ENCODE assay signal across 10 cellular contexts in genomic region chr12:111570090-111570961, GRCh38. TPM values are rescaled to one million over a fixed set of nuclear protein-coding genes. Genes with fewer than 3 reads are reported as not detected.
DNase-seq lines count a peak whose midpoint lies in the region; ATAC-seq and TF ChIP-seq lines count a peak whose summit lies in the region.
"Had no signal": no experiment of that assay in that cellular context is flagged by ENCODE, and none has a peak within 500 bp of the region (broad histone marks: within the 10 kb centered on the region; RNA-seq: fewer than 3 reads in every experiment).

No MANE protein-coding gene starts in this region.

- DNase-seq in BJ (ENCODE audit: low read depth) (peak; percentile 50), LoVo (ENCODE audit: low spot score) (peak; percentile 79), dedifferentiated amniotic fluid mesenchymal stem cell (ENCODE audit: extremely low spot score) (peak; percentile 62), mucosa of descending colon (no peak), posterior vena cava (ENCODE audit: low spot score) (no peak), ecto neural progenitor cell (ENCODE audit: low spot score) (no peak), NCI-H1417 (lab: John Stamatoyannopoulos, UW) (no peak)
- DNase-seq: activated B cell treated with CpG ODN at 0.5 μM for 24 hours had no signal

- H3K4me3 ChIP-seq in BJ (ENCODE audit: low read depth, low read length): no peak overlapping the region
- H3K4me3 ChIP-seq in mucosa of descending colon: no peak overlapping the region
- H3K4me3 ChIP-seq: adrenal gland had no signal

- ATAC-seq in mucosa of descending colon (peak; percentile 63), HG02642 (IDR thresholded peaks at IDR 0.05; ENCODE audit: poor library complexity, unreplicated experiment) (no peak)

- H3K36me3 ChIP-seq in BJ (ENCODE audit: control insufficient read depth, insufficient read depth, low read length): no peaks in the 10 kb centered on the region
- H3K36me3 ChIP-seq in mucosa of descending colon (ENCODE audit: low read depth): no peaks in the 10 kb centered on the region
- H3K36me3 ChIP-seq: adrenal gland had no signal

- H3K4me1 ChIP-seq in mucosa of descending colon (ENCODE audit: low read depth): no peaks in the 10 kb centered on the region

- POLR2A ChIA-PET in BJ (lab: Charles Lee): no interaction called here

- no peak for TF ChIP-seq CTCF in BJ (IDR thresholded peaks at IDR 0.05; ENCODE audit: insufficient read depth, low read depth, low read length)
- no peak for TF ChIP-seq CTCF in mucosa of descending colon (IDR thresholded peaks at IDR 0.05)

- intact Hi-C loops in mucosa of descending colon (cut with DNase I, micrococcal nuclease): no loop called here
- intact Hi-C loops in posterior vena cava (cut with DNase I): no loop called here

- no peaks in the 10 kb centered on the region for H3K9me3 ChIP-seq in mucosa of descending colon
- H3K9me3 ChIP-seq: adrenal gland had no signal

- H3K27me3 ChIP-seq in BJ (ENCODE audit: control insufficient read depth, insufficient read depth, low read length): no peaks in the 10 kb centered on the region
- H3K27me3 ChIP-seq: adrenal gland had no signal

- CTCF ChIA-PET in BJ (lab: Yijun Ruan, JAX): interaction anchor here (1.2 kb wide), 1 partner anchor 25 kb away, joined by 3 read pairs; no protein-coding TSS in a partner anchor

RNA-seq across cellular contexts. Expression of gene ATXN2, which starts 28.8 kb away (rescaled TPM):
- 21.5 and 30.3 TPM in 2 replicates for polyA plus RNA-seq in BJ (2011; rRNA removed)
- polyA minus RNA-seq in BJ (2011; rRNA and poly(A)+ RNA removed): 93.5 and 95.4 TPM in 2 replicates
- 10 to 100 TPM; 49.9 to 82.5 (median 55.4) TPM for total RNA-seq in mucosa of descending colon
- total RNA-seq in posterior vena cava: 10 to 100 TPM; 57.8 to 64.4 TPM

Comparison
In these comparisons a context has a peak if more than half of its experiments do, and no peak if none do; other contexts are left out.
1. DNase-seq: peak in BJ (single experiment), LoVo (single experiment) and dedifferentiated amniotic fluid mesenchymal stem cell (single experiment); none in mucosa of descending colon (0 of 3), posterior vena cava (single experiment), ecto neural progenitor cell (single experiment) and NCI-H1417 (0 of 3).